1 cellular context compared by ENCODE assay signal in genomic region chr15:71096676-71097075, GRCh38.
TF ChIP-seq lines count a peak whose summit lies in the region.

No MANE protein-coding gene starts in this region.

TF ChIP-seq in endothelial cell of umbilical vein, 7 proteins besides CTCF, POLR2A, EP300 and RAD21:
- TF ChIP-seq GATA2 (IDR thresholded peaks at IDR 0.05; ENCODE audit: insufficient read depth, insufficient read length, low read depth, low read length), result peak; percentile 95
- no peak for TF ChIP-seq POLR2AphosphoS5 (IDR thresholded peaks at IDR 0.05; ENCODE audit: insufficient read depth, low read depth, low read length)
